ENCODE assay signal across 23 cellular contexts in the genomic region with DNA sequence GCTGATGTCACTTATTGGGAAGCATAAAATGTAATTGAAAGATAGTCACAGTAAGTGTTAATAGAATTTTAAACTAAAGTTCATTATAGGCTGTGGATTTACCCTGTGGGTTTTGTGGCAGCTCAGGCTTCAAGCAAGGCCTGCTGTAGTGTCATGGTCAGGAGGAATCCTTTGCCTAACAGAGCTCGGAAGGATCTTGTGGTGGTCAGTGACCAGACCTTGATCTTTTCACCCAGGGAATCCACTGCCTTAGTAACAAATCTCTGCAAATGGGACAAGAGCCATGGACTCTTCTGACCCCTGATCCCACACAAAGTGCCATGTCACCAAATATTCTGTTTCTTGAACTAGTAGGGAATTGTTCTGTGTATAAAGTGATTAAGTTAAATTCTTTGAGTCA.
"Had no signal": no experiment of that assay in that cellular context is flagged by ENCODE, and none has a peak within 500 bp of the region (broad histone marks: within the 10 kb centered on the region; RNA-seq: fewer than 3 reads in every experiment).

No MANE protein-coding gene starts in this region.

- H3K4me1 ChIP-seq: breast epithelium, left lung, pancreas, psoas muscle, upper lobe of left lung had no signal

- H3K27me3 ChIP-seq: breast epithelium, heart right ventricle, left lung, pancreas, thyroid gland, upper lobe of left lung had no signal

- H3K36me3 ChIP-seq: breast epithelium, heart right ventricle, left lung, pancreas, thyroid gland, upper lobe of left lung had no signal

- DNase-seq: activated CD4-positive, alpha-beta T cell treated with anti-CD3 and anti-CD28 coated beads, Interleukin-2, amount 50 U/mL, for 1 hour; activated CD8-positive, alpha-beta T cell treated with anti-CD3 and anti-CD28 coated beads for 36 hours; activated gamma-delta T cell treated with Interleukin-2 at 50 U/mL for 16 hours; activated naive CD4-positive, alpha-beta T cell treated with anti-CD3 and anti-CD28 coated beads, Interleukin-2, amount 50 U/mL, for 16 hours; activated T-cell treated with anti-CD3 and anti-CD28 coated beads, Interleukin-2, amount 50 U/mL, for 4 hours; amniotic stem cell; effector memory CD8-positive, alpha-beta T cell; erythroblast; heart right ventricle; kidney glomerular epithelial cell; left lung; mucosa of descending colon; pancreas; psoas muscle; stimulated activated CD4-positive, alpha-beta T cell treated with anti-CD3 and anti-CD28 coated beads, Interleukin-2, amount 100 ng/mL, for 48 hours; stimulated activated naive CD8-positive, alpha-beta T cell treated with anti-CD3 and anti-CD28 coated beads, Interleukin-15, Interleukin-2, amounts not matched to agents 100 U/mL and 50 U/mL, for 24 hours; T-helper 2 cell; thyroid gland; upper lobe of left lung had no signal

- H3K27ac ChIP-seq: breast epithelium, heart right ventricle, left lung, pancreas, psoas muscle, thyroid gland, upper lobe of left lung had no signal

- H3K9me3 ChIP-seq: breast epithelium, heart right ventricle, left lung, mucosa of descending colon, pancreas, psoas muscle, thyroid gland, upper lobe of left lung had no signal

- H3K4me3 ChIP-seq: breast epithelium, heart right ventricle, left lung, lung, mucosa of descending colon, pancreas, psoas muscle, thyroid gland, upper lobe of left lung had no signal

- ATAC-seq: activated CD8-positive, alpha-beta T cell treated with anti-CD3 and anti-CD28 coated beads for 36 hours; activated T-cell treated with anti-CD3 and anti-CD28 coated beads, Interleukin-2, amount 50 U/mL, for 4 hours; activated T-helper 17 cell treated with anti-CD3 and anti-CD28 coated beads, Interleukin-2, amount 50 U/mL, for 72 hours; effector memory CD8-positive, alpha-beta T cell; heart right ventricle; left lung; mucosa of descending colon; pancreas; psoas muscle; stimulated activated naive CD8-positive, alpha-beta T cell treated with anti-CD3 and anti-CD28 coated beads, Interleukin-15, Interleukin-2, amounts not matched to agents 100 U/mL and 50 U/mL, for 24 hours; WTC11 had no signal
